In the genomic region with DNA sequence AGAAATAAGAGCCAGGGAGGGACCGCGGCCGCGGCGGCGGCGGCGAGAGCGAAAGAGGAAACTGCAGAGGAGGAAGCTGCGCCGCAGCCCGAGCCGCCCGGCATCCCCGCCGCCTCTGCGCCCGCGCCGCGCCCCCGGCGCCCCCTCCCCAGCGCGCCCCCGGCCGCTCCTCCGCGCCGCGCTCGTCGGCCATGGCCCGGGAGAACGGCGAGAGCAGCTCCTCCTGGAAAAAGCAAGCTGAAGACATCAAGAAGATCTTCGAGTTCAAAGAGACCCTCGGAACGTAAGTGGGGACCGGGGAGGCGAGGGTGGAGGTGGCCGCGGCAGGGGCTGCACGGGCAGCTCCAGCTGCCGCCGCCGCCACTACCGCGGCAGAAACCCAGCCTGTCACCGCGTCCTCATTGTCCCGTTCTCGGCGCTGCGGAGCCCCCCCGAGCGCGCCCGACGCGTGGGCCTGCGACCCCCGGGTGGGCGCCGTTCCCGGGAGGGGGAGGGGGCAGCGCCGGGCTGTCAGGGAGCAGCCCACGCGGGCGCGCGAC, we compare ENCODE assay signal across 8 cellular contexts. TPM values are rescaled to one million over a fixed set of nuclear protein-coding genes. Genes with fewer than 3 reads are reported as not detected.
DNase-seq lines count a peak whose midpoint lies in the region; ATAC-seq and TF ChIP-seq lines count a peak whose summit lies in the region.

No MANE protein-coding gene starts in this region.

- H3K4me1 Mint-ChIP-seq in T-helper 1 cell treated with Interleukin-12 subunit alpha and Interleukin-12 subunit beta and Interleukin-4 antibody, amounts not matched to agents 30 μg/mL and 1 μg/mL, for 36 hours (ENCODE audit: low read depth), result peaks cover 30% of the 10 kb centered on the region

- DNase-seq in right atrium auricular region (ENCODE audit: low spot score) (no peak), spleen (peak; percentile 89), NCI-H1436 treated with DMSO at 0.1 percent for 48 hours (lab: John Stamatoyannopoulos, UW) (no peak), COLO668 (lab: John Stamatoyannopoulos, UW; ENCODE audit: unreplicated experiment) (no peak), NCI-H345 (lab: John Stamatoyannopoulos, UW) (no peak)

- H3K27me3 Mint-ChIP-seq in T-helper 1 cell treated with Interleukin-12 subunit alpha and Interleukin-12 subunit beta and Interleukin-4 antibody, amounts not matched to agents 30 μg/mL and 1 μg/mL, for 36 hours (ENCODE audit: low read depth), result peaks cover 54% of the 10 kb centered on the region

- H3K9me3 ChIP-seq in right atrium auricular region (no peaks in the 10 kb centered on the region), spleen (no peaks in the 10 kb centered on the region)

- H3K27me3 ChIP-seq in right atrium auricular region, result no peaks in the 10 kb centered on the region
- peaks cover 0 to 9% (median 0%) of the 10 kb centered on the region in 7 donors for H3K27me3 ChIP-seq in spleen (replicated peaks in 1 of 7)

- H3K4me3 Mint-ChIP-seq in T-helper 1 cell treated with Interleukin-12 subunit alpha and Interleukin-12 subunit beta and Interleukin-4 antibody, amounts not matched to agents 30 μg/mL and 1 μg/mL, for 36 hours, result peak overlapping the region; percentile 93

- peaks cover 2% of the 10 kb centered on the region for H3K36me3 Mint-ChIP-seq in T-helper 1 cell treated with Interleukin-12 subunit alpha and Interleukin-12 subunit beta and Interleukin-4 antibody, amounts not matched to agents 30 μg/mL and 1 μg/mL, for 36 hours (ENCODE audit: low read depth)

- peak; percentile 56 for ATAC-seq in GM18511 (IDR thresholded peaks at IDR 0.05; ENCODE audit: unreplicated experiment)
- peak; percentile 53 for ATAC-seq in HG02759 (IDR thresholded peaks at IDR 0.05; ENCODE audit: unreplicated experiment)

- peaks cover 0 to 33% of the 10 kb centered on the region in 2 donors for H3K4me1 ChIP-seq in right atrium auricular region
- peaks cover 9 to 74% (median 39%) of the 10 kb centered on the region in 6 donors for H3K4me1 ChIP-seq in spleen

- H3K9me3 Mint-ChIP-seq in T-helper 1 cell treated with Interleukin-12 subunit alpha and Interleukin-12 subunit beta and Interleukin-4 antibody, amounts not matched to agents 30 μg/mL and 1 μg/mL, for 36 hours, result no peaks in the 10 kb centered on the region

- no peaks in the 10 kb centered on the region for H3K36me3 ChIP-seq in right atrium auricular region
- H3K36me3 ChIP-seq in spleen, result no peaks in the 10 kb centered on the region

- peak overlapping the region; percentile 90 to 94 for H3K27ac ChIP-seq in right atrium auricular region
- H3K27ac ChIP-seq in spleen, result peak overlapping the region; percentile 75 to 97 (median 90)

- peak overlapping the region; percentile 96 for H3K27ac Mint-ChIP-seq in T-helper 1 cell treated with Interleukin-12 subunit alpha and Interleukin-12 subunit beta and Interleukin-4 antibody, amounts not matched to agents 30 μg/mL and 1 μg/mL, for 36 hours

- peak in 1 of 3 donors; percentile 50 for TF ChIP-seq POLR2A in spleen (IDR thresholded peaks at IDR 0.05)

- intact Hi-C loops in spleen (cut with DNase I; ENCODE audit: low total_unique reads), result no loop called here

- H3K4me3 ChIP-seq in right atrium auricular region, result peak overlapping the region; percentile 84 to 92
- H3K4me3 ChIP-seq in spleen, result peak overlapping the region; percentile 81 to 98 (median 89)

- 0 to 1% (median 0%) methylated on average over 9 to 73 of the region's 73 CpGs for WGBS in spleen, 5 donors

- TF ChIP-seq CTCF in right atrium auricular region (IDR thresholded peaks at IDR 0.05) (no peak), spleen (IDR thresholded peaks at IDR 0.05 in 8 of 11, conservative IDR thresholded peaks at IDR 0.05 in 3 of 11) (no peak)

RNA-seq across cellular contexts. Expression of gene CAMK1D, which starts 0.3 kb away (rescaled TPM):
- total RNA-seq in right atrium auricular region, result 10 to 100 TPM; 24.5 to 27.2 TPM
- 10 to 100 TPM; 18.9 to 34.5 (median 28.3) TPM for total RNA-seq in spleen
- polyA plus RNA-seq in spleen, result 1 to 10 TPM; 6.8 to 8.9 (median 7.4) TPM
